ENCODE assay signal across 2 cellular contexts in genomic region chr2:27539649-27540048, GRCh38. TPM values are rescaled to one million over a fixed set of nuclear protein-coding genes. Genes with fewer than 3 reads are reported as not detected.
"Had no signal": no experiment of that assay in that cellular context is flagged by ENCODE, and none has a peak within 500 bp of the region (broad histone marks: within the 10 kb centered on the region; RNA-seq: fewer than 3 reads in every experiment).

No MANE protein-coding gene starts in this region.

RNA-seq across cellular contexts. Expression of gene GCKR, which starts 43.0 kb away (rescaled TPM):
- total RNA-seq: fibroblast of villous mesenchyme, foreskin keratinocyte had no signal
